9 cellular contexts compared by ENCODE assay signal in the genomic region with DNA sequence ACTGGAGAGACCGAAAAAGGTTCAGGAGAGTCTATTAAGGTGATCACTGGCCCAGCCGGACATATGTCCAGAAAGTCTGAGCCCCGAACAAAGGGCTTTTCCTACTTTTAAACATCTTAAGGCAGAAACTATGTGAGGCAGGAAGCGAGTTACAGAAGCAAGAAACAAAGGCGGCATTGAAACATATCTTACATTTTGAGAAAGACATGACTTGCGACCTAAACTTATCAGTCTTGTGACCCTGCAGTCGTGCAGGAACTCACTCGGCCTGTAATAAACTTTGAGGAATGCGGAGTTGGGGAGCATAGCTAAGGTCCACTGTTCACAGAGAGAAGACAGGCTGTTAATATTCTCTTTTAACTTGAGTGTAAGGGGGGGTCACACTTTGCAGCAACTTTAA.
"Had no signal": no experiment of that assay in that cellular context is flagged by ENCODE, and none has a peak within 500 bp of the region (broad histone marks: within the 10 kb centered on the region; RNA-seq: fewer than 3 reads in every experiment).

No MANE protein-coding gene starts in this region.

- H3K4me3 Mint-ChIP-seq: HFFc6, IgD-negative memory B cell had no signal

- H3K4me1 ChIP-seq: HAP-1 had no signal

- H3K27ac ChIP-seq: GM23248, HL-60 had no signal

- H3K4me1 Mint-ChIP-seq: IgD-negative memory B cell had no signal

- H3K4me3 ChIP-seq: GM23248, HAP-1 had no signal

- ATAC-seq: HCT116, HepG2 had no signal

- H3K36me3 Mint-ChIP-seq: IgD-negative memory B cell had no signal

- H3K9me3 ChIP-seq: HAP-1 had no signal

- H3K36me3 ChIP-seq: HAP-1 had no signal

- H3K9me3 Mint-ChIP-seq: IgD-negative memory B cell had no signal

- DNase-seq: GM23248, GOT3, H7, HFFc6 had no signal

- H3K27ac Mint-ChIP-seq: HFFc6, IgD-negative memory B cell had no signal

- H3K27me3 Mint-ChIP-seq: IgD-negative memory B cell had no signal
